ENCODE assay signal across 8 cellular contexts in genomic region chr17:64938925-64939474, GRCh38.
DNase-seq lines count a peak whose midpoint lies in the region; TF ChIP-seq lines count a peak whose summit lies in the region.

No MANE protein-coding gene starts in this region.

- peak; percentile 84 for TF ChIP-seq CTCF in MM.1S (IDR thresholded peaks at IDR 0.05; ENCODE audit: low read length)

- peaks cover 6% of the 10 kb centered on the region; the same call in 1 of the 2 replicates for H3K4me1 ChIP-seq in MM.1S (ENCODE audit: low read length)

- H3K4me3 ChIP-seq in MM.1S (ENCODE audit: low read length), result no peak overlapping the region

- DNase-seq in DMS79 treated with DMSO at 0.1 percent for 48 hours (lab: John Stamatoyannopoulos, UW), result peak; percentile 18
- no peak for DNase-seq in DMS79 (lab: John Stamatoyannopoulos, UW)
- DNase-seq in MM.1S, result peak; percentile 36
- DNase-seq in activated T-cell treated with anti-CD3 and anti-CD28 coated beads for 1 hour (ENCODE audit: low read depth), result peak; percentile 32
- peak; percentile 35 for DNase-seq in germinal center (ENCODE audit: low spot score)
- peak; percentile 19 for DNase-seq in retina
- no peak for DNase-seq in NCI-H1417 treated with DMSO at 0.1 percent for 48 hours (lab: John Stamatoyannopoulos, UW)
- DNase-seq in NCI-H1930 (lab: John Stamatoyannopoulos, UW), result no peak

- H4K20me1 ChIP-seq in MM.1S (ENCODE audit: insufficient read depth, low read length), result no peaks in the 10 kb centered on the region

- H3K36me3 ChIP-seq in MM.1S (replicated peaks; ENCODE audit: insufficient read depth, low read length), result no peaks in the 10 kb centered on the region

- no peaks in the 10 kb centered on the region for H3K9me3 ChIP-seq in MM.1S (replicated peaks; ENCODE audit: insufficient read depth, low read length)

- H3K27me3 ChIP-seq in MM.1S (replicated peaks; ENCODE audit: insufficient read depth, low read length), result no peaks in the 10 kb centered on the region

- no peak overlapping the region for H3K9ac ChIP-seq in MM.1S (ENCODE audit: low read length)

- H3F3A ChIP-seq in MM.1S (ENCODE audit: insufficient read depth, low read length), result no peaks in the 10 kb centered on the region

- no peak overlapping the region for H3K27ac ChIP-seq in MM.1S (ENCODE audit: low read length)

- peak overlapping the region; percentile 53 for H2AFZ ChIP-seq in MM.1S (ENCODE audit: low read length)

- H3K79me2 ChIP-seq in MM.1S (ENCODE audit: low read length), result no peaks in the 10 kb centered on the region

- H3K4me2 ChIP-seq in MM.1S (ENCODE audit: low read depth, low read length), result peak overlapping the region; percentile 35; the same call in 1 of the 2 replicates

- H3K9me2 ChIP-seq in MM.1S (replicated peaks; ENCODE audit: insufficient read depth, low read length), result no peaks in the 10 kb centered on the region

Comparison
In these comparisons a context has a peak if more than half of its experiments do, and no peak if none do; other contexts are left out.
1. DNase-seq: peak in DMS79 treated with DMSO at 0.1 percent for 48 hours (single experiment), MM.1S (single experiment), activated T-cell treated with anti-CD3 and anti-CD28 coated beads for 1 hour (single experiment), germinal center (single experiment) and retina (single experiment); none in DMS79 (single experiment), NCI-H1417 treated with DMSO at 0.1 percent for 48 hours (single experiment) and NCI-H1930 (0 of 2).